1 cellular context compared by ENCODE assay signal in genomic region chr10:43865275-43866135, GRCh38.
TF ChIP-seq lines count a peak whose summit lies in the region.

No MANE protein-coding gene starts in this region.

TF ChIP-seq in WTC11, 78 proteins besides CTCF, POLR2A, EP300 and RAD21 (continued from another document):
- no peak for TF ChIP-seq JUN (CRISPR knock-in tag; IDR thresholded peaks at IDR 0.05)
